Comparison of ENCODE assay signal across 8 cellular contexts in the genomic region with DNA sequence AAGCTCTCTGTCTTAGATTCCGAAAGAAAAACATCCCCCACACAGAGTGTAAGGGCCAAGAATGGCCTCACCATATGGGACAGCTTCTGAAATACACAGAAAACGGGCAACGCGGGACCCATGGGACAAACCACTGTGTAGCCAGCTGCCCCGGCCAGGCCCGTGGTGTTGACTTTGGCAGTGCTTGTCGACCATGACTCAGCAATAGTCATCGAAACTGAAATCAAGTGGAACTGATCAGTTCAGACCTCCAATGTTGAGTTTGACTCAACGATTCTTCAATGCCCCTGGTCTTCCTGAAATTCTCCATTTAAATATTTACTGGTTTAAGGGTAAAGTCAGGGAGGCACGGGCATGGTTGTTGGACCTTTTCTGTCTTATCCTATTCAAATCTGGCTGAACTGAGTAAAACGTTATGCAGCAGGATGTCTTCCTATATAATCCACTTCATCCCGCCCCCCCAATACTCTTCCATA. TPM values are rescaled to one million over a fixed set of nuclear protein-coding genes. Genes with fewer than 3 reads are reported as not detected.
DNase-seq lines count a peak whose midpoint lies in the region; ATAC-seq and TF ChIP-seq lines count a peak whose summit lies in the region.

No MANE protein-coding gene starts in this region.

- ATAC-seq in HG02870 (IDR thresholded peaks at IDR 0.05; ENCODE audit: unreplicated experiment) = no peak
- no peak for ATAC-seq in HG02885 (IDR thresholded peaks at IDR 0.05; ENCODE audit: poor library complexity, unreplicated experiment)

- TF ChIP-seq CTCF in fibroblast of mammary gland (conservative IDR thresholded peaks at IDR 0.05; ENCODE audit: control insufficient read depth, insufficient read depth, low read depth, low read length) = no peak
- TF ChIP-seq CTCF in prostate gland (IDR thresholded peaks at IDR 0.05) = no peak

- H3K27ac ChIP-seq in prostate gland = peak overlapping the region; percentile 38 to 70

- peak; percentile 33 for DNase-seq in DMS79 treated with DMSO at 0.1 percent for 48 hours (lab: John Stamatoyannopoulos, UW)
- DNase-seq in fibroblast of mammary gland (ENCODE audit: low read depth) = peak; percentile 99
- DNase-seq in prostate gland (ENCODE audit: low spot score) = peak; percentile 58
- no peak for DNase-seq in superior temporal gyrus (ENCODE audit: extremely low spot score)
- no peak for DNase-seq in germinal center (ENCODE audit: low spot score)

- 46% methylated on average over 12 of the region's 12 CpGs for WGBS in prostate gland

- H3K4me1 ChIP-seq in prostate gland (replicated peaks) = peaks cover 28% of the 10 kb centered on the region

- intact Hi-C loops in prostate gland (cut with DNase I) = no loop called here

- no peak for TF ChIP-seq POLR2A in prostate gland (IDR thresholded peaks at IDR 0.05)

- no peaks in the 10 kb centered on the region for H3K36me3 ChIP-seq in prostate gland

- no peaks in the 10 kb centered on the region for H3K27me3 ChIP-seq in prostate gland (replicated peaks; ENCODE audit: insufficient read depth)

- no peaks in the 10 kb centered on the region for H3K9me3 ChIP-seq in prostate gland

- H3K4me3 ChIP-seq in fibroblast of mammary gland (ENCODE audit: control insufficient read depth, low read depth, low read length) (no peak overlapping the region), prostate gland (no peak overlapping the region)

TF ChIP-seq in PFSK-1, 5 proteins besides CTCF, POLR2A, EP300 and RAD21:
- TF ChIP-seq TAF1 (IDR thresholded peaks at IDR 0.05; ENCODE audit: borderline replicate concordance, insufficient read depth, low read length) (peak; percentile 39; the same call in 1 of the 2 replicates), POLR2AphosphoS5 (IDR thresholded peaks at IDR 0.05; ENCODE audit: low read depth, low read length) (no peak), REST (IDR thresholded peaks at IDR 0.05; ENCODE audit: insufficient read depth in 1 of 2, low read depth in 2 of 2, low read length in 2 of 2) (peak in 1 of 2 experiments; percentile 70; a peak in 2 of 4 replicates), SIN3A (IDR thresholded peaks at IDR 0.05; ENCODE audit: borderline replicate concordance, insufficient read depth, low read length) (peak; percentile 65; the same call in 1 of the 2 replicates)

RNA-seq across cellular contexts. Expression of gene ZFHX3, which starts 27.5 kb away (rescaled TPM):
- 4.4 TPM for polyA plus RNA-seq in PFSK-1 (2012; ENCODE audit: insufficient read length, low read depth)
- 10 to 100 TPM; 51.1 to 53.9 TPM for total RNA-seq in prostate gland

Comparison
In these comparisons a context has a peak if more than half of its experiments do, and no peak if none do; other contexts are left out.
1. DNase-seq: peak in DMS79 treated with DMSO at 0.1 percent for 48 hours (single experiment), fibroblast of mammary gland (single experiment) and prostate gland (single experiment); none in superior temporal gyrus (single experiment) and germinal center (single experiment).